In genomic region chr7:80659120-80660055, GRCh38 we compare ENCODE assay signal across 1 cellular context.
TF ChIP-seq lines count a peak whose summit lies in the region.

No MANE protein-coding gene starts in this region.

TF ChIP-seq in GM23338, 12 proteins besides CTCF, POLR2A, EP300 and RAD21 (continued from another document):
- TF ChIP-seq, protein P1, sequence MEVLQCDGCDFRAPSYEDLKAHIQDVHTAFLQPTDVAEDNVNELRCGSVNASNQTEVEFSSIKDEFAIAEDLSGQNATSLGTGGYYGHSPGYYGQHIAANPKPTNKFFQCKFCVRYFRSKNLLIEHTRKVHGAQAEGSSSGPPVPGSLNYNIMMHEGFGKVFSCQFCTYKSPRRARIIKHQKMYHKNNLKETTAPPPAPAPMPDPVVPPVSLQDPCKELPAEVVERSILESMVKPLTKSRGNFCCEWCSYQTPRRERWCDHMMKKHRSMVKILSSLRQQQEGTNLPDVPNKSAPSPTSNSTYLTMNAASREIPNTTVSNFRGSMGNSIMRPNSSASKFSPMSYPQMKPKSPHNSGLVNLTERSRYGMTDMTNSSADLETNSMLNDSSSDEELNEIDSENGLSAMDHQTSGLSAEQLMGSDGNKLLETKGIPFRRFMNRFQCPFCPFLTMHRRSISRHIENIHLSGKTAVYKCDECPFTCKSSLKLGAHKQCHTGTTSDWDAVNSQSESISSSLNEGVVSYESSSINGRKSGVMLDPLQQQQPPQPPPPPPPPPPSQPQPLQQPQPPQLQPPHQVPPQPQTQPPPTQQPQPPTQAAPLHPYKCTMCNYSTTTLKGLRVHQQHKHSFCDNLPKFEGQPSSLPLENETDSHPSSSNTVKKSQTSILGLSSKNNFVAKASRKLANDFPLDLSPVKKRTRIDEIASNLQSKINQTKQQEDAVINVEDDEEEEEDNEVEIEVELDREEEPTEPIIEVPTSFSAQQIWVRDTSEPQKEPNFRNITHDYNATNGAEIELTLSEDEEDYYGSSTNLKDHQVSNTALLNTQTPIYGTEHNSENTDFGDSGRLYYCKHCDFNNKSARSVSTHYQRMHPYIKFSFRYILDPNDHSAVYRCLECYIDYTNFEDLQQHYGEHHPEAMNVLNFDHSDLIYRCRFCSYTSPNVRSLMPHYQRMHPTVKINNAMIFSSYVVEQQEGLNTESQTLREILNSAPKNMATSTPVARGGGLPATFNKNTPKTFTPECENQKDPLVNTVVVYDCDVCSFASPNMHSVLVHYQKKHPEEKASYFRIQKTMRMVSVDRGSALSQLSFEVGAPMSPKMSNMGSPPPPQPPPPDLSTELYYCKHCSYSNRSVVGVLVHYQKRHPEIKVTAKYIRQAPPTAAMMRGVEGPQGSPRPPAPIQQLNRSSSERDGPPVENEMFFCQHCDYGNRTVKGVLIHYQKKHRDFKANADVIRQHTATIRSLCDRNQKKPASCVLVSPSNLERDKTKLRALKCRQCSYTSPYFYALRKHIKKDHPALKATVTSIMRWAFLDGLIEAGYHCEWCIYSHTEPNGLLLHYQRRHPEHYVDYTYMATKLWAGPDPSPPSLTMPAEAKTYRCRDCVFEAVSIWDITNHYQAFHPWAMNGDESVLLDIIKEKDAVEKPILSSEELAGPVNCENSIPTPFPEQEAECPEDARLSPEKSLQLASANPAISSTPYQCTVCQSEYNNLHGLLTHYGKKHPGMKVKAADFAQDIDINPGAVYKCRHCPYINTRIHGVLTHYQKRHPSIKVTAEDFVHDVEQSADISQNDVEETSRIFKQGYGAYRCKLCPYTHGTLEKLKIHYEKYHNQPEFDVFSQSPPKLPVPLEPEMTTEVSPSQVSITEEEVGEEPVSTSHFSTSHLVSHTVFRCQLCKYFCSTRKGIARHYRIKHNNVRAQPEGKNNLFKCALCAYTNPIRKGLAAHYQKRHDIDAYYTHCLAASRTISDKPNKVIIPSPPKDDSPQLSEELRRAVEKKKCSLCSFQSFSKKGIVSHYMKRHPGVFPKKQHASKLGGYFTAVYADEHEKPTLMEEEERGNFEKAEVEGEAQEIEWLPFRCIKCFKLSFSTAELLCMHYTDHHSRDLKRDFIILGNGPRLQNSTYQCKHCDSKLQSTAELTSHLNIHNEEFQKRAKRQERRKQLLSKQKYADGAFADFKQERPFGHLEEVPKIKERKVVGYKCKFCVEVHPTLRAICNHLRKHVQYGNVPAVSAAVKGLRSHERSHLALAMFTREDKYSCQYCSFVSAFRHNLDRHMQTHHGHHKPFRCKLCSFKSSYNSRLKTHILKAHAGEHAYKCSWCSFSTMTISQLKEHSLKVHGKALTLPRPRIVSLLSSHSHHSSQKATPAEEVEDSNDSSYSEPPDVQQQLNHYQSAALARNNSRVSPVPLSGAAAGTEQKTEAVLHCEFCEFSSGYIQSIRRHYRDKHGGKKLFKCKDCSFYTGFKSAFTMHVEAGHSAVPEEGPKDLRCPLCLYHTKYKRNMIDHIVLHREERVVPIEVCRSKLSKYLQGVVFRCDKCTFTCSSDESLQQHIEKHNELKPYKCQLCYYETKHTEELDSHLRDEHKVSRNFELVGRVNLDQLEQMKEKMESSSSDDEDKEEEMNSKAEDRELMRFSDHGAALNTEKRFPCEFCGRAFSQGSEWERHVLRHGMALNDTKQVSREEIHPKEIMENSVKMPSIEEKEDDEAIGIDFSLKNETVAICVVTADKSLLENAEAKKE (CRISPR knock-in tag; IDR thresholded peaks at IDR 0.05), result no peak
